Comparison of ENCODE assay signal across 1 cellular context in the genomic region with DNA sequence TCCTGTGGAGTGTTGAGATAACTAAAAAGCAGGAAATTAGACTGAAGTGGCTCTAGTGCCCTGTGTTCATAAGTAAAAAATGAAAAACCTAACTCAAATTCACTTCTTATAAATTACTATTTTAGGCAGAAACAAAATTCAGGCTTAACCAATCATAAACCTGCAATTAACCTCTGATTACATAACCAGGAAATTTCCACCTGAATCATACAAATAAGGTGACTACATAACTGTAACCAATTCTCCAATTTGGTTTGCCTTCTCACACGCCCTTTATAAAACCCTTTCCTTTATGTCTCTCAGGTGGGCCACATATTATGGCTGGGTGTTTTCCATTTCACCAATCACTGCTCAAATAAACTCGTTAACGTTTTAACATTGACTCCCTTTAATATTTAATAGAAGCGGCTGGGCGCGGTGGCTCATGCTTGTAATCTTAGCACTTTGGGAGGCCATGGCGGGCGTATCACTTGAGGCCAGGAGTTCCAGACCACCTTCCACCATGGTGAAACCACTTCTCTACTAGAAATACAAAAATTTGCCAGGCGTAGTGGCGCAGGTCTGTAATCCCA.
TF ChIP-seq lines count a peak whose summit lies in the region.

No MANE protein-coding gene starts in this region.

TF ChIP-seq in WTC11, 78 proteins besides CTCF, POLR2A, EP300 and RAD21 (continued from another document):
- TF ChIP-seq FOXJ3 (CRISPR knock-in tag; IDR thresholded peaks at IDR 0.05; ENCODE audit: borderline replicate concordance) (no peak), ZNF671 (CRISPR knock-in tag; IDR thresholded peaks at IDR 0.05) (no peak), EMX1 (CRISPR knock-in tag; IDR thresholded peaks at IDR 0.05) (no peak), TCF7 (CRISPR knock-in tag; IDR thresholded peaks at IDR 0.05; ENCODE audit: low read depth) (no peak), PRRX2 (CRISPR knock-in tag; IDR thresholded peaks at IDR 0.05) (no peak)
TF ChIP-seq in WTC11: peak in this region for 0.
